9 cellular contexts compared by ENCODE assay signal in the genomic region with DNA sequence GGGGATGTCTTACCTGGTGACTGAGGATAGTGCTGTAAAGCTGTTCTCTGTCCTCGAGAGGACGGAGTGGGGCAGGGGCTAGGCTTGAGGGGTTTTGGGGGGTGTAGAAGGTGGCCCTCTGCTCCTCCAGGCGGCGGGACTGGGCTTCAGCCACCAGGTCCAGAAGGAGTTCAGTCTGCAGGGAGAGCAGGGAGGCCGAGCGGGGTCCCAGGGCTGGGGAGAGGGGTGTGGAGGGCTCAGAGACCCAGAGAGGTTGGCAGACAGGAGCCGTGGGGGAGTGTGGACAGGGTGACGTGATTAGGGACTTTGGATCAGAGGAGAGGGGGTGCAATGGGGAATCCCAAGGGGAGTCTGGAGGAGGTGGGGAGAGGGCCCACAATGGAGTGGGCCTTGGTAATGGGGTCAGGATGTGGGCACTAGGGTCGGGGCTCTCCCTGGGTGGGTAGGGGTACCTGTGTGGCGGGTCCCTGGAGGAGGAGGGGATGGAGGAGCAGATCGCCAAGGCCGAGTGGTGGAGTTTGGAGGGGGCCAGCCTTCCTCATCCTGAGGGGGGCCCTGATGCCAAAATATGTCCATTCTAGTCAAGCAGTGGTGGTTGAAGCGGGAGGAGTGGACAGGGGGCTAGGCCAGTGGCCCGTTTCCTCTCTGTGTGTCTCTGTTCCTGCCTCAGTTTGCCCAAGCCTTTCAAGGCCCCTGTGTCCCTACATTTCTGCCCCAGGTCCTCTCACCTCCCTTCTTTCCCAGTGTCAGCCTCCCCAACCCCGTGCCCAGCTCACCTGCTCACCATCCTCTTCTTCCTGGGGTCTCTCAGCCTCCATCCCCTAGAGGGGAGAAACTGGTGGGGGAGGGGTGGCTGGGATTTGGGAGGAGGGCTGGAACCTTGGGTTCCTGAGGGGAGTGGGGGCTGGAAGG. TPM values are rescaled to one million over a fixed set of nuclear protein-coding genes. Genes with fewer than 3 reads are reported as not detected.
DNase-seq lines count a peak whose midpoint lies in the region; ATAC-seq and TF ChIP-seq lines count a peak whose summit lies in the region.
"Had no signal": no experiment of that assay in that cellular context is flagged by ENCODE, and none has a peak within 500 bp of the region (broad histone marks: within the 10 kb centered on the region; RNA-seq: fewer than 3 reads in every experiment).

No MANE protein-coding gene starts in this region.

- H3K4me3 ChIP-seq in lower lobe of right lung (peak overlapping the region; percentile 76), thyroid gland (replicated peaks in 1 of 3) (no peak overlapping the region)

- TF ChIP-seq POLR2A in thyroid gland (IDR thresholded peaks at IDR 0.05): no peak

- H3K36me3 ChIP-seq in lower lobe of right lung (peaks cover 16% of the 10 kb centered on the region), thyroid gland (peaks cover 6 to 9% of the 10 kb centered on the region in 2 donors)

- intact Hi-C loops in lower lobe of right lung (cut with DNase I): no loop called here
- intact Hi-C loops in thyroid gland (cut with DNase I): no loop called here

- H3K27me3 Mint-ChIP-seq in activated T-cell treated with anti-CD3 and anti-CD28 coated beads, Interleukin-2, amount 50 U/mL, for 24 hours: no peaks in the 10 kb centered on the region
- H3K27me3 Mint-ChIP-seq in activated naive CD8-positive, alpha-beta T cell treated with anti-CD3 and anti-CD28 coated beads, Interleukin-2, amount 10 ng/mL, durations not matched to agents 7 days and 5 days: no peaks in the 10 kb centered on the region

- H3K9me3 ChIP-seq in lower lobe of right lung: no peaks in the 10 kb centered on the region
- H3K9me3 ChIP-seq in thyroid gland: no peaks in the 10 kb centered on the region

- H3K4me1 Mint-ChIP-seq in activated T-cell treated with anti-CD3 and anti-CD28 coated beads, Interleukin-2, amount 50 U/mL, for 24 hours (ENCODE audit: low read depth): peaks cover 68% of the 10 kb centered on the region
- H3K4me1 Mint-ChIP-seq in activated naive CD8-positive, alpha-beta T cell treated with anti-CD3 and anti-CD28 coated beads, Interleukin-2, amount 10 ng/mL, durations not matched to agents 7 days and 5 days: peaks cover 41% of the 10 kb centered on the region

- H3K4me1 ChIP-seq in lower lobe of right lung: peaks cover 73% of the 10 kb centered on the region
- peaks cover 21 to 54% of the 10 kb centered on the region in 2 donors for H3K4me1 ChIP-seq in thyroid gland

- DNase-seq in activated T-cell treated with anti-CD3 and anti-CD28 coated beads, Interleukin-2, amount 50 U/mL, for 24 hours: no peak
- no peak for DNase-seq in activated T-cell treated with anti-CD3 and anti-CD28 coated beads, Interleukin-2, amount 50 U/mL, for 1 hour
- peak; percentile 52 for DNase-seq in activated naive CD8-positive, alpha-beta T cell treated with anti-CD3 and anti-CD28 coated beads, Interleukin-2, amount 10 ng/mL, durations not matched to agents 7 days and 5 days
- no peak for DNase-seq in lower lobe of right lung
- DNase-seq in thyroid gland: no peak
- DNase-seq in COLO829 (ENCODE audit: low spot score): no peak
- no peak for DNase-seq in NCI-H69 (lab: John Stamatoyannopoulos, UW)

- no peaks in the 10 kb centered on the region for H3K9me3 Mint-ChIP-seq in activated T-cell treated with anti-CD3 and anti-CD28 coated beads, Interleukin-2, amount 50 U/mL, for 24 hours
- H3K9me3 Mint-ChIP-seq in activated naive CD8-positive, alpha-beta T cell treated with anti-CD3 and anti-CD28 coated beads, Interleukin-2, amount 10 ng/mL, durations not matched to agents 7 days and 5 days: no peaks in the 10 kb centered on the region

- no peak for TF ChIP-seq CTCF in lower lobe of right lung (IDR thresholded peaks at IDR 0.05)
- no peak for TF ChIP-seq CTCF in thyroid gland (IDR thresholded peaks at IDR 0.05)

- H3K4me3 Mint-ChIP-seq in activated T-cell treated with anti-CD3 and anti-CD28 coated beads, Interleukin-2, amount 50 U/mL, for 24 hours: peak overlapping the region; percentile 90
- H3K4me3 Mint-ChIP-seq in activated naive CD8-positive, alpha-beta T cell treated with anti-CD3 and anti-CD28 coated beads, Interleukin-2, amount 10 ng/mL, durations not matched to agents 7 days and 5 days: peak overlapping the region; percentile 94

- no peak for ATAC-seq in activated naive CD8-positive, alpha-beta T cell treated with anti-CD3 and anti-CD28 coated beads, Interleukin-2, amount 10 ng/mL, durations not matched to agents 7 days and 5 days (ENCODE audit: low read depth)
- ATAC-seq in lower lobe of right lung: no peak
- no peak for ATAC-seq in esophagus mucosa

- H3K27me3 ChIP-seq in lower lobe of right lung (ENCODE audit: low read depth): no peaks in the 10 kb centered on the region
- no peaks in the 10 kb centered on the region for H3K27me3 ChIP-seq in thyroid gland

- WGBS in thyroid gland, 2 donors: 70 to 81% methylated on average over 14 to 15 of the region's 15 CpGs

- H3K27ac ChIP-seq in lower lobe of right lung (peak overlapping the region; percentile 91), thyroid gland (peak overlapping the region; percentile 51 to 99 (median 53))
- H3K27ac ChIP-seq: C4-2B had no signal

- H3K36me3 Mint-ChIP-seq in activated T-cell treated with anti-CD3 and anti-CD28 coated beads, Interleukin-2, amount 50 U/mL, for 24 hours (ENCODE audit: low read depth): peaks cover 54% of the 10 kb centered on the region
- peaks cover 36% of the 10 kb centered on the region for H3K36me3 Mint-ChIP-seq in activated naive CD8-positive, alpha-beta T cell treated with anti-CD3 and anti-CD28 coated beads, Interleukin-2, amount 10 ng/mL, durations not matched to agents 7 days and 5 days

- POLR2A ChIA-PET in activated naive CD8-positive, alpha-beta T cell treated with anti-CD3 and anti-CD28 coated beads, Interleukin-2, amount 10 ng/mL, durations not matched to agents 7 days and 5 days (lab: Charles Lee): interaction anchor here (0.6 to 5.7 kb wide), 14 partner anchors 11 to 1384 kb away, joined by 3 to 61 read pairs (median 6); a partner anchor contains a TSS

- peak overlapping the region; percentile 99 for H3K27ac Mint-ChIP-seq in activated T-cell treated with anti-CD3 and anti-CD28 coated beads, Interleukin-2, amount 50 U/mL, for 24 hours
- peak overlapping the region; percentile 98 for H3K27ac Mint-ChIP-seq in activated naive CD8-positive, alpha-beta T cell treated with anti-CD3 and anti-CD28 coated beads, Interleukin-2, amount 10 ng/mL, durations not matched to agents 7 days and 5 days

RNA-seq across cellular contexts. Expression of a gene that starts 0.5 kb away (rescaled TPM):
- total RNA-seq in activated naive CD8-positive, alpha-beta T cell treated with anti-CD3 and anti-CD28 coated beads, Interleukin-2, amount 10 ng/mL, durations not matched to agents 7 days and 5 days: 100 to 1,000 TPM; 251 to 260 TPM
- 76.2 TPM for total RNA-seq in lower lobe of right lung
- 1 to 10 TPM; 4.2 to 6.5 (median 5.5) TPM for total RNA-seq in thyroid gland
- total RNA-seq in esophagus mucosa: 2.2 TPM

RNA-seq across cellular contexts. Expression of a gene that starts 1.9 kb away (rescaled TPM):
- 100 to 1,000 TPM; 107 to 112 TPM for total RNA-seq in activated naive CD8-positive, alpha-beta T cell treated with anti-CD3 and anti-CD28 coated beads, Interleukin-2, amount 10 ng/mL, durations not matched to agents 7 days and 5 days
- total RNA-seq in lower lobe of right lung (89.2 TPM), thyroid gland (10 to 100 TPM; 66.0 to 93.4 (median 74.2) TPM), esophagus mucosa (34.7 TPM)

RNA-seq across cellular contexts. Expression of a gene that starts 7.9 kb away (rescaled TPM):
- 10 to 100 TPM; 47.4 to 52.3 TPM for total RNA-seq in activated naive CD8-positive, alpha-beta T cell treated with anti-CD3 and anti-CD28 coated beads, Interleukin-2, amount 10 ng/mL, durations not matched to agents 7 days and 5 days
- 882 TPM for total RNA-seq in lower lobe of right lung
- total RNA-seq in thyroid gland: 10 to 100 TPM; 10.3 to 70.6 (median 36.8) TPM
- total RNA-seq in esophagus mucosa: 2.7 TPM

RNA-seq across cellular contexts. Expression of a gene that starts 13.7 kb away (rescaled TPM):
- total RNA-seq in activated naive CD8-positive, alpha-beta T cell treated with anti-CD3 and anti-CD28 coated beads, Interleukin-2, amount 10 ng/mL, durations not matched to agents 7 days and 5 days: 10 to 100 TPM; 44.5 to 49.5 TPM
- total RNA-seq in lower lobe of right lung: 44.9 TPM
- total RNA-seq in thyroid gland: 100 to 1,000 TPM in 3 of 4 donors, 10 to 100 TPM in 1; 64.0 to 114 (median 107) TPM
- 30.4 TPM for total RNA-seq in esophagus mucosa

RNA-seq across cellular contexts. Expression of a gene that starts 16.1 kb away (rescaled TPM):
- 10 to 100 TPM; 38.1 to 40.8 TPM for total RNA-seq in activated naive CD8-positive, alpha-beta T cell treated with anti-CD3 and anti-CD28 coated beads, Interleukin-2, amount 10 ng/mL, durations not matched to agents 7 days and 5 days
- total RNA-seq in lower lobe of right lung (51.2 TPM), thyroid gland (10 to 100 TPM; 48.6 to 69.2 (median 54.8) TPM), esophagus mucosa (18.2 TPM)

Comparison
In these comparisons a context has a peak if more than half of its experiments do, and no peak if none do; other contexts are left out.
1. RNA of a gene that starts 0.5 kb away (total RNA-seq): 251 to 260 TPM in activated naive CD8-positive, alpha-beta T cell treated with anti-CD3 and anti-CD28 coated beads, Interleukin-2, amount 10 ng/mL, durations not matched to agents 7 days and 5 days and 76.2 TPM in lower lobe of right lung (single experiment); 4.2 to 6.5 TPM in thyroid gland and 2.2 TPM in esophagus mucosa (single experiment); every median in the first group is over 10 times any median in the second.
2. RNA of a gene that starts 7.9 kb away (total RNA-seq): 882 TPM in lower lobe of right lung (single experiment); 10.3 to 70.6 TPM in thyroid gland, 47.4 to 52.3 TPM in activated naive CD8-positive, alpha-beta T cell treated with anti-CD3 and anti-CD28 coated beads, Interleukin-2, amount 10 ng/mL, durations not matched to agents 7 days and 5 days and 2.7 TPM in esophagus mucosa (single experiment); every median in the first group is over 10 times any median in the second.